Comparison of ENCODE assay signal across 28 cellular contexts in genomic region chr4:88195666-88196365, GRCh38. TPM values are rescaled to one million over a fixed set of nuclear protein-coding genes. Genes with fewer than 3 reads are reported as not detected.
DNase-seq lines count a peak whose midpoint lies in the region; ATAC-seq and TF ChIP-seq lines count a peak whose summit lies in the region.
"Had no signal": no experiment of that assay in that cellular context is flagged by ENCODE, and none has a peak within 500 bp of the region (broad histone marks: within the 10 kb centered on the region; RNA-seq: fewer than 3 reads in every experiment).

No MANE protein-coding gene starts in this region.

- H3K36me3 Mint-ChIP-seq in Calu3 (ENCODE audit: insufficient read depth, unreplicated experiment) (no peaks in the 10 kb centered on the region), nephron progenitor cell (ENCODE audit: low read depth) (no peaks in the 10 kb centered on the region)
- H3K36me3 Mint-ChIP-seq: activated CD4-positive, alpha-beta memory T cell treated with anti-CD3 and anti-CD28 coated beads for 36 hours; natural killer cell had no signal

- H3K27me3 Mint-ChIP-seq in Calu3 (ENCODE audit: unreplicated experiment) (no peaks in the 10 kb centered on the region), nephron progenitor cell (ENCODE audit: low read depth, poor library complexity) (peaks cover 3% of the 10 kb centered on the region)
- H3K27me3 Mint-ChIP-seq: activated CD4-positive, alpha-beta memory T cell treated with anti-CD3 and anti-CD28 coated beads for 36 hours; CD4-positive, alpha-beta T cell; central memory CD8-positive, alpha-beta T cell; stimulated activated naive CD8-positive, alpha-beta T cell treated with anti-CD3 and anti-CD28 coated beads, Interleukin-15, Interleukin-2, amounts not matched to agents 100 ng/mL and 50 ng/mL, for 24 hours had no signal

- peak overlapping the region; percentile 22 for H3K9ac ChIP-seq in HUES6 (ENCODE audit: low read length)

- CTCF ChIA-PET in Calu3 (lab: Charles Lee) = no interaction called here

- BruUV-seq in Calu3 (replicated peaks; lab: Mats Ljungman, UMichigan) = no TSS peak

- intact Hi-C loops in Calu3 (cut with micrococcal nuclease; ENCODE audit: unreplicated experiment) = no loop called here

- H3K27me3 ChIP-seq in HUES6 (ENCODE audit: control insufficient read depth, insufficient read depth, low read length) = no peaks in the 10 kb centered on the region
- H3K27me3 ChIP-seq: heart left ventricle, pancreas had no signal

- TF ChIP-seq CTCF in Calu3 (IDR thresholded peaks at IDR 0.05; ENCODE audit: unreplicated experiment) (no peak), nephron progenitor cell (IDR thresholded peaks at IDR 0.05) (no peak)

- ATAC-seq in GM21737 (IDR thresholded peaks at IDR 0.05; ENCODE audit: unreplicated experiment) (no peak), GM18867 (IDR thresholded peaks at IDR 0.05; ENCODE audit: unreplicated experiment) (no peak)
- ATAC-seq: heart left ventricle, natural killer cell, pancreas, right cardiac atrium, SK-N-SH treated with all-trans-retinoic acid at 6 μM for 48 hours had no signal

- H3K27ac ChIP-seq in HUES6 (ENCODE audit: low read depth, low read length) = peak overlapping the region; percentile 17; the same call in 1 of the 2 replicates
- H3K27ac ChIP-seq: heart left ventricle, left ventricle myocardium inferior, pancreas, WERI-Rb-1 had no signal

- no peaks in the 10 kb centered on the region for H3K9me3 ChIP-seq in HUES6 (ENCODE audit: control insufficient read depth, insufficient read depth, low read depth, low read length)
- H3K9me3 ChIP-seq: heart left ventricle, left ventricle myocardium inferior, pancreas had no signal

- peaks cover 15% of the 10 kb centered on the region for H3K4me1 Mint-ChIP-seq in Calu3 (ENCODE audit: low read depth, unreplicated experiment)
- peaks cover 16% of the 10 kb centered on the region for H3K4me1 Mint-ChIP-seq in nephron progenitor cell
- H3K4me1 Mint-ChIP-seq: central memory CD8-positive, alpha-beta T cell; natural killer cell had no signal

- no peak overlapping the region for H3K4me3 Mint-ChIP-seq in Calu3 (ENCODE audit: low read depth, unreplicated experiment)
- H3K4me3 Mint-ChIP-seq in nephron progenitor cell = no peak overlapping the region
- H3K4me3 Mint-ChIP-seq: activated CD4-positive, alpha-beta memory T cell treated with anti-CD3 and anti-CD28 coated beads for 36 hours; activated naive CD8-positive, alpha-beta T cell treated with anti-CD3 and anti-CD28 coated beads, Interleukin-2, amount 50 U/mL, for 24 hours; CD4-positive, alpha-beta T cell; central memory CD8-positive, alpha-beta T cell; natural killer cell; stimulated activated naive CD8-positive, alpha-beta T cell treated with anti-CD3 and anti-CD28 coated beads, Interleukin-15, Interleukin-2, amounts not matched to agents 100 ng/mL and 50 ng/mL, for 24 hours; T-helper 2 cell treated with Interferon-gamma antibody and Interleukin-4, amounts not matched to agents 5 μg/mL and 100 μg/mL, for 36 hours had no signal

- no peak overlapping the region; the same call in 1 of the 2 replicates for H3K4me3 ChIP-seq in HUES6 (ENCODE audit: low read depth, low read length)
- H3K4me3 ChIP-seq: heart left ventricle, left ventricle myocardium inferior, pancreas had no signal

- no peaks in the 10 kb centered on the region for H3K9me3 Mint-ChIP-seq in Calu3 (ENCODE audit: low read depth, unreplicated experiment)
- H3K9me3 Mint-ChIP-seq in nephron progenitor cell = no peaks in the 10 kb centered on the region
- H3K9me3 Mint-ChIP-seq: activated CD4-positive, alpha-beta memory T cell treated with anti-CD3 and anti-CD28 coated beads for 36 hours; activated naive CD8-positive, alpha-beta T cell treated with anti-CD3 and anti-CD28 coated beads, Interleukin-2, amount 50 U/mL, for 24 hours; CD4-positive, alpha-beta T cell; central memory CD8-positive, alpha-beta T cell; natural killer cell; stimulated activated naive CD8-positive, alpha-beta T cell treated with anti-CD3 and anti-CD28 coated beads, Interleukin-15, Interleukin-2, amounts not matched to agents 100 ng/mL and 50 ng/mL, for 24 hours; T-helper 2 cell treated with Interferon-gamma antibody and Interleukin-4, amounts not matched to agents 5 μg/mL and 100 μg/mL, for 36 hours had no signal

- peaks cover 17% of the 10 kb centered on the region for H3K4me1 ChIP-seq in HUES6 (ENCODE audit: control insufficient read depth, insufficient read depth, low read length)
- H3K4me1 ChIP-seq: heart left ventricle, left ventricle myocardium inferior, pancreas had no signal

- H3K27ac Mint-ChIP-seq in Calu3 (ENCODE audit: unreplicated experiment) (peak overlapping the region; percentile 39), nephron progenitor cell (peak overlapping the region; percentile 18)
- H3K27ac Mint-ChIP-seq: activated CD4-positive, alpha-beta memory T cell treated with anti-CD3 and anti-CD28 coated beads for 36 hours; activated naive CD8-positive, alpha-beta T cell treated with anti-CD3 and anti-CD28 coated beads, Interleukin-2, amount 50 U/mL, for 24 hours; CD4-positive, alpha-beta T cell; natural killer cell; stimulated activated naive CD8-positive, alpha-beta T cell treated with anti-CD3 and anti-CD28 coated beads, Interleukin-15, Interleukin-2, amounts not matched to agents 100 ng/mL and 50 ng/mL, for 24 hours; T-helper 2 cell treated with Interferon-gamma antibody and Interleukin-4, amounts not matched to agents 5 μg/mL and 100 μg/mL, for 36 hours had no signal

- no peaks in the 10 kb centered on the region for H3K36me3 ChIP-seq in HUES6 (ENCODE audit: control insufficient read depth, insufficient read depth, low read length)
- H3K36me3 ChIP-seq: heart left ventricle, left ventricle myocardium inferior, pancreas, WERI-Rb-1 had no signal

- DNase-seq in Calu3 = peak; percentile 16
- DNase-seq in cerebellar cortex (ENCODE audit: low spot score) = peak; percentile 91
- DNase-seq in nephron progenitor cell = no peak
- no peak for DNase-seq in iPS-NIHi11 (ENCODE audit: low spot score)
- DNase-seq in GF-D8 (lab: John Stamatoyannopoulos, UW) = no peak
- DNase-seq: activated CD4-positive, alpha-beta memory T cell treated with anti-CD3 and anti-CD28 coated beads for 36 hours; activated CD8-positive, alpha-beta memory T cell treated with anti-CD3 and anti-CD28 coated beads, Interleukin-2, amount 50 U/mL, for 48 hours; activated gamma-delta T cell treated with Interleukin-2 at 50 U/mL for 16 hours; activated naive CD8-positive, alpha-beta T cell treated with anti-CD3 and anti-CD28 coated beads, Interleukin-2, amount 50 U/mL, for 24 hours; CD4-positive, alpha-beta T cell; DMS 273 treated with DMSO at 0.1 percent for 48 hours; heart left ventricle; left ventricle myocardium inferior; natural killer cell; NCI-H1048; NCI-H187 treated with DMSO at 0.1 percent for 48 hours; NCI-H69; pancreas; right cardiac atrium; stimulated activated CD4-positive, alpha-beta T cell treated with anti-CD3 and anti-CD28 coated beads, Interleukin-15, amount 100 ng/mL, for 24 hours; WERI-Rb-1 had no signal

RNA-seq across cellular contexts. Expression of gene ABCG2, which starts 37.4 kb away (rescaled TPM):
- 0.24 and 0.44 TPM in 2 replicates for total RNA-seq in Calu3 (2022)
- total RNA-seq: CD4-positive, alpha-beta T cell had no signal

Comparison
In these comparisons a context has a peak if more than half of its experiments do, and no peak if none do; other contexts are left out.
1. DNase-seq: peak in Calu3 (single experiment) and cerebellar cortex (single experiment); none in nephron progenitor cell (single experiment), iPS-NIHi11 (single experiment) and GF-D8 (single experiment).